In genomic region chr17:68327823-68328557, GRCh38 we compare ENCODE assay signal across 1 cellular context.
TF ChIP-seq lines count a peak whose summit lies in the region.

No MANE protein-coding gene starts in this region.

TF ChIP-seq in H1, 55 proteins besides CTCF, POLR2A, EP300 and RAD21:
- TF ChIP-seq RNF2 (IDR thresholded peaks at IDR 0.05; ENCODE audit: borderline replicate concordance, low read depth, low read length, missing control alignments, poor library complexity, severe bottlenecking) (no peak), SUZ12 (IDR thresholded peaks at IDR 0.05; ENCODE audit: low read length) (no peak), KDM4A (IDR thresholded peaks at IDR 0.05; ENCODE audit: low read depth, low read length, severe bottlenecking) (no peak), NANOG (IDR thresholded peaks at IDR 0.05; ENCODE audit: insufficient read depth, low read depth, low read length, poor library complexity, severe bottlenecking) (no peak), YY1 (IDR thresholded peaks at IDR 0.05; ENCODE audit: low read depth, low read length) (no peak), NRF1 (IDR thresholded peaks at IDR 0.05; ENCODE audit: low read depth, low read length) (no peak), SAP30 (IDR thresholded peaks at IDR 0.05; ENCODE audit: insufficient read depth, insufficient replicate concordance, low read length) (no peak), BACH1 (IDR thresholded peaks at IDR 0.05; ENCODE audit: low read length) (no peak), KDM1A (IDR thresholded peaks at IDR 0.05; ENCODE audit: borderline replicate concordance, low read length) (no peak), TBP (IDR thresholded peaks at IDR 0.05; ENCODE audit: low read depth, low read length) (no peak), POLR2AphosphoS5 (IDR thresholded peaks at IDR 0.05; ENCODE audit: low read depth, low read length) (no peak), POU5F1 (IDR thresholded peaks at IDR 0.05; ENCODE audit: low read depth, low read length) (no peak), ZNF274 (IDR thresholded peaks at IDR 0.05; ENCODE audit: borderline replicate concordance, extremely low read depth, low read length) (no peak), SIN3A (conservative IDR thresholded peaks at IDR 0.05 in 1 of 2, IDR thresholded peaks at IDR 0.05 in 1 of 2; ENCODE audit: low read depth in 1 of 2, low read length in 2 of 2) (no peak), KDM5A (IDR thresholded peaks at IDR 0.05; ENCODE audit: low read length) (no peak), GTF2F1 (IDR thresholded peaks at IDR 0.05; ENCODE audit: borderline replicate concordance, low read depth, low read length) (no peak), TAF7 (optimal IDR thresholded peaks at IDR 0.05; ENCODE audit: borderline replicate concordance, low read depth, low read length) (no peak), GABPA (IDR thresholded peaks at IDR 0.05; ENCODE audit: borderline replicate concordance, insufficient read depth, low read length) (no peak), SP2 (IDR thresholded peaks at IDR 0.05; ENCODE audit: low read length) (no peak)
TF ChIP-seq in H1: peak in this region for 0.
